Comparison of ENCODE assay signal across 1 cellular context in genomic region chr4:11548529-11549176, GRCh38.
TF ChIP-seq lines count a peak whose summit lies in the region.

No MANE protein-coding gene starts in this region.

TF ChIP-seq in GM23338, 12 proteins besides CTCF, POLR2A, EP300 and RAD21 (continued from another document):
- TF ChIP-seq ETS1 (IDR thresholded peaks at IDR 0.05) (no peak), STAT1 (IDR thresholded peaks at IDR 0.05; ENCODE audit: unreplicated experiment) (no peak), NANOG (IDR thresholded peaks at IDR 0.05; ENCODE audit: borderline replicate concordance) (no peak), JUNB (IDR thresholded peaks at IDR 0.05; ENCODE audit: unreplicated experiment) (no peak), REST (IDR thresholded peaks at IDR 0.05; ENCODE audit: unreplicated experiment) (no peak), EZH2 (IDR thresholded peaks at IDR 0.05; ENCODE audit: low read depth, unreplicated experiment) (no peak), CREB1 (CRISPR knock-in tag; IDR thresholded peaks at IDR 0.05; ENCODE audit: low read depth) (no peak), ZNF331 (CRISPR knock-in tag; IDR thresholded peaks at IDR 0.05; ENCODE audit: low read depth) (no peak)
